ENCODE assay signal across 19 cellular contexts in genomic region chr1:111938536-111938935, GRCh38. TPM values are rescaled to one million over a fixed set of nuclear protein-coding genes. Genes with fewer than 3 reads are reported as not detected.
"Had no signal": no experiment of that assay in that cellular context is flagged by ENCODE, and none has a peak within 500 bp of the region (broad histone marks: within the 10 kb centered on the region; RNA-seq: fewer than 3 reads in every experiment).

No MANE protein-coding gene starts in this region.

- H3K4me3 ChIP-seq: MG63 had no signal

- H3K9ac ChIP-seq: SK-N-SH had no signal

- H3K4me2 ChIP-seq: SK-N-SH had no signal

- H3K27me3 ChIP-seq: MG63 had no signal

- H3K36me3 ChIP-seq: MG63 had no signal

- H3K9me3 ChIP-seq: MG63, SK-N-SH had no signal

- DNase-seq: Karpas-422, KG1, MG63, NCI-H1092, NCI-H1105 treated with DMSO at 0.1 percent for 48 hours, NCI-H1417 treated with DMSO at 0.1 percent for 48 hours, NCI-H1694, NCI-H187 treated with DMSO at 0.1 percent for 48 hours, NCI-H2171 treated with DMSO at 0.1 percent for 48 hours, NCI-H345, NCI-H524, NCI-H526 treated with DMSO at 0.1 percent for 48 hours, NCI-H748 treated with DMSO at 0.1 percent for 48 hours, RPMI8226, SHP77, SK-N-SH, SW 1271 had no signal

- FAIRE-seq: RCC 7860 had no signal

RNA-seq across cellular contexts. Expression of gene KCND3, which starts 50.9 kb away (rescaled TPM):
- total RNA-seq: HT-29 had no signal
- polyA plus RNA-seq: SK-N-SH had no signal
